Comparison of ENCODE assay signal across 1 cellular context in the genomic region with DNA sequence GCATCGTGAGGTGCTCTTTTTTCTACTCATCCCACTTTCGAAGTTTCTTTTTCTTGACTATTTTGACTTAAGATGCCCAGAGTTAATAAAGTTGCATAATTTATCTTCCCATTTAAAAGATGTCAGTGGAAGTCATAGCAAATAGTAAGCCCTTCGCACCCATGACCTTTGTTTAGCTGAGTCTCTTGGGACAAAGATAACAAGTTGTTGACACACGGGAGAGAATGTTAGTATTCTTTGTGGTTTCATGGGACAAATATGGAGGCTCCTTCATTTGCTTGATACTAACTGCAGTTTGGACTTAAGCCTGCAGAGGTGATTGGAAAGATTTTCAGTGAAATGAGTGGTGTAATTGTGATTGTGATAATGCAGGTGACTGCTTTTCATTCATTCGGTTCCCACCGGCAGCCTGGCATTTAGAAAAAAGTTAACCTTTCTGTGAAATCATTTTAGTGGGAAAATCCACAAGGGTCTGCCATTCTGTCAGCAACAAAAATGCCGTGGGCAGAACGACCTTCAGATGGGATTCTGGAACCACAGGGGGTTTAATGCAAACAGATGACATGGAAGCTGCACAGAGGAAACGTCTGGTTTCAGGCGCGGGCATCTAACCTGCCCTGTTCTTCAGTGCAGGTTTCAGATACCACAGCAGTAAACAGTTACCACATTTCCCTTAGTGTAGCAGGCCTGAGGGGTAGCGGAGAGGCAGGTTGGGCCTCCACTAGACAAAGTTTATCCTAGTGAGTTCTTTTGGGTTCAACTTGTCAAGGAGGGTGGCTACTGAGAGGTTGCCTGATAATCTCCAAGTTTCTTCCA.
TF ChIP-seq lines count a peak whose summit lies in the region.

No MANE protein-coding gene starts in this region.

TF ChIP-seq in HepG2, 621 proteins besides CTCF, POLR2A, EP300 and RAD21 (continued from another document and continues in another):
- TF ChIP-seq, protein P1, sequence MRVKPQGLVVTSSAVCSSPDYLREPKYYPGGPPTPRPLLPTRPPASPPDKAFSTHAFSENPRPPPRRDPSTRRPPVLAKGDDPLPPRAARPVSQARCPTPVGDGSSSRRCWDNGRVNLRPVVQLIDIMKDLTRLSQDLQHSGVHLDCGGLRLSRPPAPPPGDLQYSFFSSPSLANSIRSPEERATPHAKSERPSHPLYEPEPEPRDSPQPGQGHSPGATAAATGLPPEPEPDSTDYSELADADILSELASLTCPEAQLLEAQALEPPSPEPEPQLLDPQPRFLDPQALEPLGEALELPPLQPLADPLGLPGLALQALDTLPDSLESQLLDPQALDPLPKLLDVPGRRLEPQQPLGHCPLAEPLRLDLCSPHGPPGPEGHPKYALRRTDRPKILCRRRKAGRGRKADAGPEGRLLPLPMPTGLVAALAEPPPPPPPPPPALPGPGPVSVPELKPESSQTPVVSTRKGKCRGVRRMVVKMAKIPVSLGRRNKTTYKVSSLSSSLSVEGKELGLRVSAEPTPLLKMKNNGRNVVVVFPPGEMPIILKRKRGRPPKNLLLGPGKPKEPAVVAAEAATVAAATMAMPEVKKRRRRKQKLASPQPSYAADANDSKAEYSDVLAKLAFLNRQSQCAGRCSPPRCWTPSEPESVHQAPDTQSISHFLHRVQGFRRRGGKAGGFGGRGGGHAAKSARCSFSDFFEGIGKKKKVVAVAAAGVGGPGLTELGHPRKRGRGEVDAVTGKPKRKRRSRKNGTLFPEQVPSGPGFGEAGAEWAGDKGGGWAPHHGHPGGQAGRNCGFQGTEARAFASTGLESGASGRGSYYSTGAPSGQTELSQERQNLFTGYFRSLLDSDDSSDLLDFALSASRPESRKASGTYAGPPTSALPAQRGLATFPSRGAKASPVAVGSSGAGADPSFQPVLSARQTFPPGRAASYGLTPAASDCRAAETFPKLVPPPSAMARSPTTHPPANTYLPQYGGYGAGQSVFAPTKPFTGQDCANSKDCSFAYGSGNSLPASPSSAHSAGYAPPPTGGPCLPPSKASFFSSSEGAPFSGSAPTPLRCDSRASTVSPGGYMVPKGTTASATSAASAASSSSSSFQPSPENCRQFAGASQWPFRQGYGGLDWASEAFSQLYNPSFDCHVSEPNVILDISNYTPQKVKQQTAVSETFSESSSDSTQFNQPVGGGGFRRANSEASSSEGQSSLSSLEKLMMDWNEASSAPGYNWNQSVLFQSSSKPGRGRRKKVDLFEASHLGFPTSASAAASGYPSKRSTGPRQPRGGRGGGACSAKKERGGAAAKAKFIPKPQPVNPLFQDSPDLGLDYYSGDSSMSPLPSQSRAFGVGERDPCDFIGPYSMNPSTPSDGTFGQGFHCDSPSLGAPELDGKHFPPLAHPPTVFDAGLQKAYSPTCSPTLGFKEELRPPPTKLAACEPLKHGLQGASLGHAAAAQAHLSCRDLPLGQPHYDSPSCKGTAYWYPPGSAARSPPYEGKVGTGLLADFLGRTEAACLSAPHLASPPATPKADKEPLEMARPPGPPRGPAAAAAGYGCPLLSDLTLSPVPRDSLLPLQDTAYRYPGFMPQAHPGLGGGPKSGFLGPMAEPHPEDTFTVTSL (CRISPR knock-in tag; IDR thresholded peaks at IDR 0.05; ENCODE audit: borderline replicate concordance): peak; percentile 72; the same call in 1 of the 2 replicates
- no peak for TF ChIP-seq ZFP82 (CRISPR knock-in tag; IDR thresholded peaks at IDR 0.05; ENCODE audit: borderline replicate concordance)
- TF ChIP-seq POLR2AphosphoS2 (IDR thresholded peaks at IDR 0.05; ENCODE audit: low read depth, low read length): no peak
- TF ChIP-seq, protein P2, sequence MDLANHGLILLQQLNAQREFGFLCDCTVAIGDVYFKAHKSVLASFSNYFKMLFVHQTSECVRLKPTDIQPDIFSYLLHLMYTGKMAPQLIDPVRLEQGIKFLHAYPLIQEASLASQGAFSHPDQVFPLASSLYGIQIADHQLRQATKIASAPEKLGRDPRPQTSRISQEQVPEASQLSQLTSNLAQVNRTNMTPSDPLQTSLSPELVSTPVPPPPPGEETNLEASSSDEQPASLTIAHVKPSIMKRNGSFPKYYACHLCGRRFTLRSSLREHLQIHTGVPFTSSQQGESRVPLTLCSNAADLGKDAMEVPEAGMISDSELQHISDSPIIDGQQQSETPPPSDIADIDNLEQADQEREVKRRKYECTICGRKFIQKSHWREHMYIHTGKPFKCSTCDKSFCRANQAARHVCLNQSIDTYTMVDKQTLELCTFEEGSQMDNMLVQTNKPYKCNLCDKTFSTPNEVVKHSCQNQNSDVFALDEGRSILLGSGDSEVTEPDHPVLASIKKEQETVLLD (CRISPR knock-in tag; IDR thresholded peaks at IDR 0.05; ENCODE audit: low read depth): no peak
- no peak for TF ChIP-seq ZSCAN29 (CRISPR knock-in tag; conservative IDR thresholded peaks at IDR 0.05)
- TF ChIP-seq TMF1 (CRISPR knock-in tag; IDR thresholded peaks at IDR 0.05; ENCODE audit: low read depth): 0 out of 2 replicates have a peak, but pooled peaks have one; percentile 34
- TF ChIP-seq CREM (IDR thresholded peaks at IDR 0.05): peak; percentile 72
- no peak for TF ChIP-seq CREM (CRISPR knock-in tag; IDR thresholded peaks at IDR 0.05)
- TF ChIP-seq ERF (CRISPR knock-in tag; IDR thresholded peaks at IDR 0.05): peak; percentile 68
- TF ChIP-seq, protein P3, sequence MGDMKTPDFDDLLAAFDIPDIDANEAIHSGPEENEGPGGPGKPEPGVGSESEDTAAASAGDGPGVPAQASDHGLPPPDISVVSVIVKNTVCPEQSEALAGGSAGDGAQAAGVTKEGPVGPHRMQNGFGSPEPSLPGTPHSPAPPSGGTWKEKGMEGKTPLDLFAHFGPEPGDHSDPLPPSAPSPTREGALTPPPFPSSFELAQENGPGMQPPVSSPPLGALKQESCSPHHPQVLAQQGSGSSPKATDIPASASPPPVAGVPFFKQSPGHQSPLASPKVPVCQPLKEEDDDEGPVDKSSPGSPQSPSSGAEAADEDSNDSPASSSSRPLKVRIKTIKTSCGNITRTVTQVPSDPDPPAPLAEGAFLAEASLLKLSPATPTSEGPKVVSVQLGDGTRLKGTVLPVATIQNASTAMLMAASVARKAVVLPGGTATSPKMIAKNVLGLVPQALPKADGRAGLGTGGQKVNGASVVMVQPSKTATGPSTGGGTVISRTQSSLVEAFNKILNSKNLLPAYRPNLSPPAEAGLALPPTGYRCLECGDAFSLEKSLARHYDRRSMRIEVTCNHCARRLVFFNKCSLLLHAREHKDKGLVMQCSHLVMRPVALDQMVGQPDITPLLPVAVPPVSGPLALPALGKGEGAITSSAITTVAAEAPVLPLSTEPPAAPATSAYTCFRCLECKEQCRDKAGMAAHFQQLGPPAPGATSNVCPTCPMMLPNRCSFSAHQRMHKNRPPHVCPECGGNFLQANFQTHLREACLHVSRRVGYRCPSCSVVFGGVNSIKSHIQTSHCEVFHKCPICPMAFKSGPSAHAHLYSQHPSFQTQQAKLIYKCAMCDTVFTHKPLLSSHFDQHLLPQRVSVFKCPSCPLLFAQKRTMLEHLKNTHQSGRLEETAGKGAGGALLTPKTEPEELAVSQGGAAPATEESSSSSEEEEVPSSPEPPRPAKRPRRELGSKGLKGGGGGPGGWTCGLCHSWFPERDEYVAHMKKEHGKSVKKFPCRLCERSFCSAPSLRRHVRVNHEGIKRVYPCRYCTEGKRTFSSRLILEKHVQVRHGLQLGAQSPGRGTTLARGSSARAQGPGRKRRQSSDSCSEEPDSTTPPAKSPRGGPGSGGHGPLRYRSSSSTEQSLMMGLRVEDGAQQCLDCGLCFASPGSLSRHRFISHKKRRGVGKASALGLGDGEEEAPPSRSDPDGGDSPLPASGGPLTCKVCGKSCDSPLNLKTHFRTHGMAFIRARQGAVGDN (CRISPR knock-in tag; IDR thresholded peaks at IDR 0.05): no peak
- TF ChIP-seq, protein P4, sequence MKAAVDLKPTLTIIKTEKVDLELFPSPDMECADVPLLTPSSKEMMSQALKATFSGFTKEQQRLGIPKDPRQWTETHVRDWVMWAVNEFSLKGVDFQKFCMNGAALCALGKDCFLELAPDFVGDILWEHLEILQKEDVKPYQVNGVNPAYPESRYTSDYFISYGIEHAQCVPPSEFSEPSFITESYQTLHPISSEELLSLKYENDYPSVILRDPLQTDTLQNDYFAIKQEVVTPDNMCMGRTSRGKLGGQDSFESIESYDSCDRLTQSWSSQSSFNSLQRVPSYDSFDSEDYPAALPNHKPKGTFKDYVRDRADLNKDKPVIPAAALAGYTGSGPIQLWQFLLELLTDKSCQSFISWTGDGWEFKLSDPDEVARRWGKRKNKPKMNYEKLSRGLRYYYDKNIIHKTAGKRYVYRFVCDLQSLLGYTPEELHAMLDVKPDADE (CRISPR knock-in tag; IDR thresholded peaks at IDR 0.05): no peak
- TF ChIP-seq, protein P5, sequence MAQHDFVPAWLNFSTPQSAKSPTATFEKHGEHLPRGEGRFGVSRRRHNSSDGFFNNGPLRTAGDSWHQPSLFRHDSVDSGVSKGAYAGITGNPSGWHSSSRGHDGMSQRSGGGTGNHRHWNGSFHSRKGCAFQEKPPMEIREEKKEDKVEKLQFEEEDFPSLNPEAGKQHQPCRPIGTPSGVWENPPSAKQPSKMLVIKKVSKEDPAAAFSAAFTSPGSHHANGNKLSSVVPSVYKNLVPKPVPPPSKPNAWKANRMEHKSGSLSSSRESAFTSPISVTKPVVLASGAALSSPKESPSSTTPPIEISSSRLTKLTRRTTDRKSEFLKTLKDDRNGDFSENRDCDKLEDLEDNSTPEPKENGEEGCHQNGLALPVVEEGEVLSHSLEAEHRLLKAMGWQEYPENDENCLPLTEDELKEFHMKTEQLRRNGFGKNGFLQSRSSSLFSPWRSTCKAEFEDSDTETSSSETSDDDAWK (CRISPR knock-in tag; IDR thresholded peaks at IDR 0.05): no peak
- no peak for TF ChIP-seq ZNF17 (CRISPR knock-in tag; IDR thresholded peaks at IDR 0.05)
- TF ChIP-seq GATA4 (IDR thresholded peaks at IDR 0.05; ENCODE audit: borderline replicate concordance, low read depth): peak; percentile 66; the same call in 1 of the 2 replicates
- TF ChIP-seq ZNF101 (CRISPR knock-in tag; IDR thresholded peaks at IDR 0.05; ENCODE audit: borderline replicate concordance, low read depth): no peak
- TF ChIP-seq, protein P6, sequence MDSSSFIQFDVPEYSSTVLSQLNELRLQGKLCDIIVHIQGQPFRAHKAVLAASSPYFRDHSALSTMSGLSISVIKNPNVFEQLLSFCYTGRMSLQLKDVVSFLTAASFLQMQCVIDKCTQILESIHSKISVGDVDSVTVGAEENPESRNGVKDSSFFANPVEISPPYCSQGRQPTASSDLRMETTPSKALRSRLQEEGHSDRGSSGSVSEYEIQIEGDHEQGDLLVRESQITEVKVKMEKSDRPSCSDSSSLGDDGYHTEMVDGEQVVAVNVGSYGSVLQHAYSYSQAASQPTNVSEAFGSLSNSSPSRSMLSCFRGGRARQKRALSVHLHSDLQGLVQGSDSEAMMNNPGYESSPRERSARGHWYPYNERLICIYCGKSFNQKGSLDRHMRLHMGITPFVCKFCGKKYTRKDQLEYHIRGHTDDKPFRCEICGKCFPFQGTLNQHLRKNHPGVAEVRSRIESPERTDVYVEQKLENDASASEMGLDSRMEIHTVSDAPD (CRISPR knock-in tag; IDR thresholded peaks at IDR 0.05): 0 out of 2 replicates have a peak, but pooled peaks have one; percentile 49
- TF ChIP-seq, protein P7, sequence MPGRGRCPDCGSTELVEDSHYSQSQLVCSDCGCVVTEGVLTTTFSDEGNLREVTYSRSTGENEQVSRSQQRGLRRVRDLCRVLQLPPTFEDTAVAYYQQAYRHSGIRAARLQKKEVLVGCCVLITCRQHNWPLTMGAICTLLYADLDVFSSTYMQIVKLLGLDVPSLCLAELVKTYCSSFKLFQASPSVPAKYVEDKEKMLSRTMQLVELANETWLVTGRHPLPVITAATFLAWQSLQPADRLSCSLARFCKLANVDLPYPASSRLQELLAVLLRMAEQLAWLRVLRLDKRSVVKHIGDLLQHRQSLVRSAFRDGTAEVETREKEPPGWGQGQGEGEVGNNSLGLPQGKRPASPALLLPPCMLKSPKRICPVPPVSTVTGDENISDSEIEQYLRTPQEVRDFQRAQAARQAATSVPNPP (CRISPR knock-in tag; IDR thresholded peaks at IDR 0.05): no peak
- no peak for TF ChIP-seq ZNF839 (CRISPR knock-in tag; IDR thresholded peaks at IDR 0.05; ENCODE audit: borderline replicate concordance)
- TF ChIP-seq, protein P8, sequence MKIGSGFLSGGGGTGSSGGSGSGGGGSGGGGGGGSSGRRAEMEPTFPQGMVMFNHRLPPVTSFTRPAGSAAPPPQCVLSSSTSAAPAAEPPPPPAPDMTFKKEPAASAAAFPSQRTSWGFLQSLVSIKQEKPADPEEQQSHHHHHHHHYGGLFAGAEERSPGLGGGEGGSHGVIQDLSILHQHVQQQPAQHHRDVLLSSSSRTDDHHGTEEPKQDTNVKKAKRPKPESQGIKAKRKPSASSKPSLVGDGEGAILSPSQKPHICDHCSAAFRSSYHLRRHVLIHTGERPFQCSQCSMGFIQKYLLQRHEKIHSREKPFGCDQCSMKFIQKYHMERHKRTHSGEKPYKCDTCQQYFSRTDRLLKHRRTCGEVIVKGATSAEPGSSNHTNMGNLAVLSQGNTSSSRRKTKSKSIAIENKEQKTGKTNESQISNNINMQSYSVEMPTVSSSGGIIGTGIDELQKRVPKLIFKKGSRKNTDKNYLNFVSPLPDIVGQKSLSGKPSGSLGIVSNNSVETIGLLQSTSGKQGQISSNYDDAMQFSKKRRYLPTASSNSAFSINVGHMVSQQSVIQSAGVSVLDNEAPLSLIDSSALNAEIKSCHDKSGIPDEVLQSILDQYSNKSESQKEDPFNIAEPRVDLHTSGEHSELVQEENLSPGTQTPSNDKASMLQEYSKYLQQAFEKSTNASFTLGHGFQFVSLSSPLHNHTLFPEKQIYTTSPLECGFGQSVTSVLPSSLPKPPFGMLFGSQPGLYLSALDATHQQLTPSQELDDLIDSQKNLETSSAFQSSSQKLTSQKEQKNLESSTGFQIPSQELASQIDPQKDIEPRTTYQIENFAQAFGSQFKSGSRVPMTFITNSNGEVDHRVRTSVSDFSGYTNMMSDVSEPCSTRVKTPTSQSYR (CRISPR knock-in tag; IDR thresholded peaks at IDR 0.05; ENCODE audit: borderline replicate concordance): no peak
- no peak for TF ChIP-seq ZNF605 (CRISPR knock-in tag; IDR thresholded peaks at IDR 0.05)
- no peak for TF ChIP-seq CENPT (CRISPR knock-in tag; IDR thresholded peaks at IDR 0.05; ENCODE audit: low read depth)
- TF ChIP-seq PHF8 (CRISPR knock-in tag; IDR thresholded peaks at IDR 0.05): no peak; the same call in 1 of the 2 replicates
- TF ChIP-seq NR3C1 (CRISPR knock-in tag; IDR thresholded peaks at IDR 0.05): no peak
- TF ChIP-seq, protein P9, sequence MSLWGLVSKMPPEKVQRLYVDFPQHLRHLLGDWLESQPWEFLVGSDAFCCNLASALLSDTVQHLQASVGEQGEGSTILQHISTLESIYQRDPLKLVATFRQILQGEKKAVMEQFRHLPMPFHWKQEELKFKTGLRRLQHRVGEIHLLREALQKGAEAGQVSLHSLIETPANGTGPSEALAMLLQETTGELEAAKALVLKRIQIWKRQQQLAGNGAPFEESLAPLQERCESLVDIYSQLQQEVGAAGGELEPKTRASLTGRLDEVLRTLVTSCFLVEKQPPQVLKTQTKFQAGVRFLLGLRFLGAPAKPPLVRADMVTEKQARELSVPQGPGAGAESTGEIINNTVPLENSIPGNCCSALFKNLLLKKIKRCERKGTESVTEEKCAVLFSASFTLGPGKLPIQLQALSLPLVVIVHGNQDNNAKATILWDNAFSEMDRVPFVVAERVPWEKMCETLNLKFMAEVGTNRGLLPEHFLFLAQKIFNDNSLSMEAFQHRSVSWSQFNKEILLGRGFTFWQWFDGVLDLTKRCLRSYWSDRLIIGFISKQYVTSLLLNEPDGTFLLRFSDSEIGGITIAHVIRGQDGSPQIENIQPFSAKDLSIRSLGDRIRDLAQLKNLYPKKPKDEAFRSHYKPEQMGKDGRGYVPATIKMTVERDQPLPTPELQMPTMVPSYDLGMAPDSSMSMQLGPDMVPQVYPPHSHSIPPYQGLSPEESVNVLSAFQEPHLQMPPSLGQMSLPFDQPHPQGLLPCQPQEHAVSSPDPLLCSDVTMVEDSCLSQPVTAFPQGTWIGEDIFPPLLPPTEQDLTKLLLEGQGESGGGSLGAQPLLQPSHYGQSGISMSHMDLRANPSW (CRISPR knock-in tag; IDR thresholded peaks at IDR 0.05; ENCODE audit: borderline replicate concordance): no peak
- TF ChIP-seq FOXA1 (IDR thresholded peaks at IDR 0.05): peak; percentile 55
- TF ChIP-seq FOXA1 (CRISPR knock-in tag; IDR thresholded peaks at IDR 0.05): peak; percentile 95
- TF ChIP-seq HDAC1 (CRISPR knock-in tag; IDR thresholded peaks at IDR 0.05): peak; percentile 36; the same call in 1 of the 2 replicates
- peak; percentile 40; the same call in 1 of the 2 replicates for TF ChIP-seq SALL1 (CRISPR knock-in tag; IDR thresholded peaks at IDR 0.05)
